21 cellular contexts compared by ENCODE assay signal in genomic region chr5:2996687-2997086, GRCh38.
DNase-seq lines count a peak whose midpoint lies in the region; ATAC-seq, FAIRE-seq and TF ChIP-seq lines count a peak whose summit lies in the region.
"Had no signal": no experiment of that assay in that cellular context is flagged by ENCODE, and none has a peak within 500 bp of the region (broad histone marks: within the 10 kb centered on the region; RNA-seq: fewer than 3 reads in every experiment).

No MANE protein-coding gene starts in this region.

- no peak overlapping the region for H2AK5ac ChIP-seq in H1 (ENCODE audit: low read depth, low read length)
- H2AK5ac ChIP-seq in mesenchymal stem cell (ENCODE audit: low read length, severe bottlenecking) = no peak overlapping the region

- TF ChIP-seq CTCF in H1 (IDR thresholded peaks at IDR 0.05; ENCODE audit: control extremely low read depth in 1 of 3, insufficient read depth in 1 of 3, low read depth in 1 of 3, low read length in 3 of 3) = no peak
- TF ChIP-seq CTCF in upper lobe of right lung (IDR thresholded peaks at IDR 0.05) = no peak

- intact Hi-C loops in upper lobe of right lung (cut with DNase I) = no loop called here

- no peak overlapping the region for H2BK5ac ChIP-seq in H1 (ENCODE audit: low read depth, low read length)
- H2BK5ac ChIP-seq in mesenchymal stem cell (ENCODE audit: low read depth, low read length, poor library complexity, severe bottlenecking) = no peak overlapping the region

- H3K9ac ChIP-seq in H1 (replicated peaks in 1 of 4; ENCODE audit: extremely low read depth in 1 of 4, low read depth in 3 of 4, low read length in 3 of 4) (no peak overlapping the region), mesenchymal stem cell (ENCODE audit: low read length) (no peak overlapping the region)

- TF ChIP-seq EP300 in H1 (IDR thresholded peaks at IDR 0.05; ENCODE audit: borderline replicate concordance in 1 of 2, low read depth in 2 of 2, low read length in 2 of 2) = no peak

- peak; percentile 2 for DNase-seq in H4 (ENCODE audit: low spot score)
- DNase-seq in H1 (ENCODE audit: low read depth in 1 of 2, low spot score in 2 of 2) = no peak
- DNase-seq in upper lobe of right lung = peak; percentile 21
- no peak for DNase-seq in mesenchymal stem cell
- DNase-seq: ACHN; BE2C; C1 segment of cervical spinal cord; CD4-positive, CD25-positive, alpha-beta regulatory T cell; CD8-positive, alpha-beta memory T cell; COR-L47; DMS 273 treated with DMSO at 0.1 percent for 48 hours; DMS53; DND-41; EL; GOT3 had no signal

- no peaks in the 10 kb centered on the region for H4K20me1 ChIP-seq in H1 (replicated peaks in 1 of 2; ENCODE audit: control insufficient read depth in 1 of 2, insufficient read depth in 2 of 2, low read length in 2 of 2)

- H4K8ac ChIP-seq in H1 (ENCODE audit: extremely low read depth, insufficient read depth, low read length) = no peak overlapping the region
- H4K8ac ChIP-seq in mesenchymal stem cell (ENCODE audit: low read length) = no peak overlapping the region

- CTCF ChIA-PET in H1 (lab: Charles Lee; ENCODE audit: partially characterized antibody) = interaction anchor here (1.5 kb wide), 1 partner anchor 146 kb away, joined by 3 read pairs; no protein-coding TSS in a partner anchor

- H3K4me3 ChIP-seq in H1 (ENCODE audit: extremely low read depth in 1 of 4, insufficient read depth in 2 of 4, low read depth in 3 of 4, low read length in 4 of 4) (no peak overlapping the region), mesodermal cell (ENCODE audit: extremely low read depth, insufficient read depth, low read length, poor library complexity, severe bottlenecking) (no peak overlapping the region), upper lobe of right lung (no peak overlapping the region), mesenchymal stem cell (ENCODE audit: insufficient read depth in 1 of 2, low read depth in 1 of 2, low read length in 2 of 2) (no peak overlapping the region)
- H3K4me3 ChIP-seq: GM12878, HAP-1 had no signal

- H3K27me3 ChIP-seq in H1 (replicated peaks in 1 of 4; ENCODE audit: control insufficient read depth in 3 of 4, extremely low read depth in 1 of 4, insufficient read depth in 3 of 4, low read length in 3 of 4) = no peaks in the 10 kb centered on the region
- H3K27me3 ChIP-seq in upper lobe of right lung = no peaks in the 10 kb centered on the region
- no peaks in the 10 kb centered on the region for H3K27me3 ChIP-seq in mesenchymal stem cell (ENCODE audit: control insufficient read depth in 1 of 2, insufficient read depth in 1 of 2, low read length in 2 of 2)
- H3K27me3 ChIP-seq: BE2C had no signal

- no peak overlapping the region for H3K18ac ChIP-seq in H1 (ENCODE audit: extremely low read depth, low read length)
- no peak overlapping the region for H3K18ac ChIP-seq in mesenchymal stem cell (ENCODE audit: low read depth in 1 of 2, low read length in 2 of 2)

- H2BK20ac ChIP-seq in H1 (ENCODE audit: low read length) = no peak overlapping the region

- no peak overlapping the region for H3K4ac ChIP-seq in H1 (replicated peaks; ENCODE audit: insufficient read length, low read depth, low read length)
- H3K4ac ChIP-seq in mesenchymal stem cell (ENCODE audit: low read depth in 1 of 2, low read length in 2 of 2) = no peak overlapping the region

- no peaks in the 10 kb centered on the region for H3K79me2 ChIP-seq in H1 (ENCODE audit: control insufficient read depth in 1 of 2, insufficient read depth in 2 of 2, low read length in 2 of 2)

- WGBS in H1 (ENCODE audit: extremely low coverage in 1 of 2, insufficient coverage in 1 of 2, insufficient read length in 1 of 2, insufficient replicate concordance in 2 of 2, low coverage in 1 of 2, low lambda C conversion rate in 2 of 2, missing lambda C conversion rate in 1 of 2), 2 experiments = 91% methylated on average over 9 of the region's 9 CpGs; no CpG with 5 or more reads in 1 of the 2 experiments
- 94 to 97% methylated on average over 9 of the region's 9 CpGs for WGBS in mesodermal cell (ENCODE audit: insufficient coverage in 2 of 2), 2 experiments
- WGBS in mesenchymal stem cell = 74% methylated on average over 9 of the region's 9 CpGs

- H4K91ac ChIP-seq in H1 (replicated peaks; ENCODE audit: insufficient read length, low read length) (no peak overlapping the region), mesenchymal stem cell (ENCODE audit: low read length) (no peak overlapping the region)

- H3K36me3 ChIP-seq in H1 (ENCODE audit: control insufficient read depth in 2 of 4, insufficient read depth in 4 of 4, low read length in 3 of 4) (no peaks in the 10 kb centered on the region), mesodermal cell (ENCODE audit: control insufficient read depth, insufficient read depth, low read length) (no peaks in the 10 kb centered on the region), upper lobe of right lung (no peaks in the 10 kb centered on the region), mesenchymal stem cell (ENCODE audit: control insufficient read depth in 1 of 2, insufficient read depth in 2 of 2, low read depth in 1 of 2, low read length in 2 of 2) (no peaks in the 10 kb centered on the region)
- H3K36me3 ChIP-seq: BE2C, HAP-1 had no signal

- H2BK120ac ChIP-seq in H1 (replicated peaks; ENCODE audit: low read depth, low read length) = no peak overlapping the region
- no peak overlapping the region for H2BK120ac ChIP-seq in mesenchymal stem cell (ENCODE audit: low read depth, low read length)

- no peaks in the 10 kb centered on the region; a peak in 1 of 7 replicates for H3K4me1 ChIP-seq in H1 (replicated peaks in 1 of 4; ENCODE audit: control insufficient read depth in 3 of 4, insufficient read depth in 4 of 4, low read length in 3 of 4)
- H3K4me1 ChIP-seq in mesodermal cell (ENCODE audit: control insufficient read depth, insufficient read depth, low read length, poor library complexity, severe bottlenecking) = peaks cover 11% of the 10 kb centered on the region
- no peaks in the 10 kb centered on the region for H3K4me1 ChIP-seq in upper lobe of right lung
- no peaks in the 10 kb centered on the region for H3K4me1 ChIP-seq in mesenchymal stem cell (ENCODE audit: control insufficient read depth, insufficient read depth, low read depth, low read length)
- H3K4me1 ChIP-seq: BE2C, HAP-1 had no signal

- H3K23ac ChIP-seq in H1 (ENCODE audit: insufficient read length) (no peak overlapping the region), mesenchymal stem cell (ENCODE audit: low read length in 2 of 2) (no peak overlapping the region)

- H3K27ac ChIP-seq in H1 (ENCODE audit: low read depth, low read length) (no peak overlapping the region; the same call in 1 of the 2 replicates), mesodermal cell (ENCODE audit: low read depth, low read length, severe bottlenecking) (peak overlapping the region; percentile 33), upper lobe of right lung (no peak overlapping the region), mesenchymal stem cell (ENCODE audit: low read length, poor library complexity, severe bottlenecking) (no peak overlapping the region)

- no peak overlapping the region for H3K4me2 ChIP-seq in H1 (ENCODE audit: insufficient read depth in 1 of 2, low read depth in 2 of 2, low read length in 2 of 2)
- no peak overlapping the region for H3K4me2 ChIP-seq in mesenchymal stem cell (ENCODE audit: low read length, poor library complexity, severe bottlenecking)

- TF ChIP-seq POLR2A in H1 (IDR thresholded peaks at IDR 0.05; ENCODE audit: control extremely low read depth in 1 of 2, low read depth in 2 of 2, low read length in 2 of 2) = no peak

- no peak overlapping the region for H3K56ac ChIP-seq in H1 (replicated peaks; ENCODE audit: insufficient read length, low read depth, low read length)

- H3K79me1 ChIP-seq in H1 (ENCODE audit: low read depth, low read length) = no peaks in the 10 kb centered on the region
- H3K79me1 ChIP-seq in mesenchymal stem cell (replicated peaks; ENCODE audit: low read length, poor library complexity, severe bottlenecking) = no peaks in the 10 kb centered on the region

- no peak for TF ChIP-seq RAD21 in H1 (IDR thresholded peaks at IDR 0.05 in 1 of 2, conservative IDR thresholded peaks at IDR 0.05 in 1 of 2; ENCODE audit: low read depth in 2 of 2, low read length in 2 of 2)

- ATAC-seq in upper lobe of right lung (no peak), GM18870 (IDR thresholded peaks at IDR 0.05; ENCODE audit: unreplicated experiment) (no peak)
- ATAC-seq: GM12878 had no signal

- H2BK15ac ChIP-seq in H1 (ENCODE audit: low read length) (no peak overlapping the region), mesenchymal stem cell (ENCODE audit: low read depth, poor library complexity, severe bottlenecking) (no peak overlapping the region)

- no peak for FAIRE-seq in H1 (lab: Jason Lieb, UNC)
- FAIRE-seq: A204.1, GM12878, GM18507 had no signal

- no peak overlapping the region for H4K5ac ChIP-seq in H1 (ENCODE audit: insufficient read length, low read depth, low read length)

- 0 out of 2 replicates have a peak overlapping the region, but pooled peaks have one; percentile 17 for H2BK12ac ChIP-seq in H1 (ENCODE audit: low read depth, low read length)
- H2BK12ac ChIP-seq in mesenchymal stem cell (ENCODE audit: low read length in 2 of 2) = no peak overlapping the region

- H3K9me3 ChIP-seq in H1 (ENCODE audit: insufficient read depth in 2 of 2, low read depth in 1 of 2, low read length in 1 of 2) (no peaks in the 10 kb centered on the region; a peak in 1 of 4 replicates), mesodermal cell (ENCODE audit: control insufficient read depth, low read length) (no peaks in the 10 kb centered on the region), upper lobe of right lung (no peaks in the 10 kb centered on the region), mesenchymal stem cell (ENCODE audit: control insufficient read depth, low read length) (no peaks in the 10 kb centered on the region)
- H3K9me3 ChIP-seq: HAP-1 had no signal

- H3K14ac ChIP-seq in H1 (ENCODE audit: insufficient read length) = no peak overlapping the region
- no peak overlapping the region for H3K14ac ChIP-seq in mesenchymal stem cell (ENCODE audit: low read length in 2 of 2)

- POLR2A ChIA-PET in H1 (lab: Charles Lee; ENCODE audit: partially characterized antibody) = no interaction called here

- no peaks in the 10 kb centered on the region for H3K23me2 ChIP-seq in H1 (ENCODE audit: low read depth, low read length)

- H2AFZ ChIP-seq in H1 (ENCODE audit: low read length) (peak overlapping the region; percentile 88), mesenchymal stem cell (ENCODE audit: low read depth, low read length) (no peak overlapping the region)

TF ChIP-seq in H1, 55 proteins besides CTCF, POLR2A, EP300 and RAD21:
- TF ChIP-seq NRF1 (IDR thresholded peaks at IDR 0.05; ENCODE audit: low read depth, low read length) = no peak
- no peak for TF ChIP-seq RFX5 (IDR thresholded peaks at IDR 0.05; ENCODE audit: borderline replicate concordance, low read depth, low read length)
- TF ChIP-seq TAF1 (IDR thresholded peaks at IDR 0.05; ENCODE audit: low read depth, low read length) = no peak
- no peak for TF ChIP-seq TCF12 (IDR thresholded peaks at IDR 0.05; ENCODE audit: low read depth, low read length)
- TF ChIP-seq CBX8 (IDR thresholded peaks at IDR 0.05; ENCODE audit: borderline replicate concordance, low read depth, low read length) = no peak
- no peak for TF ChIP-seq SP2 (IDR thresholded peaks at IDR 0.05; ENCODE audit: low read length)

Comparison
In these comparisons a context has a peak if more than half of its experiments do, and no peak if none do; other contexts are left out.
1. DNase-seq: peak in H4 (single experiment) and upper lobe of right lung (single experiment); none in H1 (0 of 2) and mesenchymal stem cell (single experiment).